Comparison of ENCODE assay signal across 29 cellular contexts in the genomic region with DNA sequence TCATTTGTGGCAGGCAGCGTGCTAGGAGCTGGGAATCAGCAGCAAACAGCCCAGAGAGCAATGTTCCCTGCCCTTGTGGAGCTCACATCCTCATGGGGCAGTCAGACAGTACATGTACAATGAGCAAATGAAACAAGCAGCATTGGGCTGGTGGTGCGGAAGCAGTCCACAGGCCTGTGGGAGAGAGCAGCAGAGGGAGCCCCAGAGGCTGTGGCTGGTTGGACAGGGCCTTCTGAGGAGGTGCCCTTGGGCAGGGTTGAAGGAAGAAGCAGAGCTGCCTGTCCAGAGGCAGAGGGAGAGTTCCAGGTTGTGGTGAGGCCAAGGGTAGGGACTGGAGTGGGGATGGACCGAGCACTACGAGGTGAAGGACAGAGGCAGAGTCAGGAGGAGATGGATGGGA. TPM values are rescaled to one million over a fixed set of nuclear protein-coding genes. Genes with fewer than 3 reads are reported as not detected.
"Had no signal": no experiment of that assay in that cellular context is flagged by ENCODE, and none has a peak within 500 bp of the region (broad histone marks: within the 10 kb centered on the region; RNA-seq: fewer than 3 reads in every experiment).

No MANE protein-coding gene starts in this region.

- H3K9me3 ChIP-seq: colonic mucosa, neutrophil, spleen, stomach, thoracic aorta, transverse colon had no signal

- H3K4me1 Mint-ChIP-seq: nephron progenitor cell had no signal

- H3K79me2 ChIP-seq: hepatocyte had no signal

- H3K4me1 ChIP-seq: colonic mucosa, spleen, stomach, transverse colon had no signal

- H3K4me3 Mint-ChIP-seq: naive thymus-derived CD4-positive, alpha-beta T cell; nephron progenitor cell had no signal

- H3K27me3 Mint-ChIP-seq: naive thymus-derived CD4-positive, alpha-beta T cell had no signal

- H3K27me3 ChIP-seq: colonic mucosa, hepatocyte, neutrophil, spleen, transverse colon had no signal

- H3K36me3 ChIP-seq: colonic mucosa, neutrophil, spleen, stomach, thoracic aorta, transverse colon had no signal

- DNase-seq: colonic mucosa; effector CD4-positive, alpha-beta T cell; foreskin melanocyte; head of caudate nucleus; kidney glomerular epithelial cell; mammary epithelial cell; naive thymus-derived CD4-positive, alpha-beta T cell; nephron progenitor cell; posterior cingulate gyrus; spleen; stimulated activated CD4-positive, alpha-beta T cell treated with anti-CD3 and anti-CD28 coated beads, Interleukin-15, amount 100 ng/mL, for 24 hours; stimulated activated CD4-positive, alpha-beta T cell treated with anti-CD3 and anti-CD28 coated beads, Interleukin-1b, Interleukin-23, amount 100 ng/mL, for 48 hours; stimulated activated CD4-positive, alpha-beta T cell treated with anti-CD3 and anti-CD28 coated beads, Interleukin-4, amount 100 ng/mL, for 24 hours; stimulated activated naive CD4-positive, alpha-beta T cell; stomach; substantia nigra; transverse colon had no signal

- H3K27ac ChIP-seq: colonic mucosa, hepatocyte, neutrophil, spleen, stomach, thoracic aorta, transverse colon had no signal

- H3K27ac Mint-ChIP-seq: nephron progenitor cell had no signal

- H3K4me2 ChIP-seq: hepatocyte had no signal

- H3K4me3 ChIP-seq: colonic mucosa, hepatocyte, spleen, stomach, thoracic aorta, transverse colon had no signal

- H3K9me3 Mint-ChIP-seq: naive thymus-derived CD4-positive, alpha-beta T cell had no signal

- ATAC-seq: naive thymus-derived CD4-positive, alpha-beta T cell; sciatic nerve had no signal

- H2AFZ ChIP-seq: hepatocyte had no signal

RNA-seq across cellular contexts. Expression of gene SAGE1, which starts 57.8 kb away (rescaled TPM):
- total RNA-seq: dermis microvascular lymphatic vessel endothelial cell; hepatocyte; lower leg skin; mammary epithelial cell; mesenteric fat pad; mononuclear cell; naive thymus-derived CD4-positive, alpha-beta T cell; osteoblast; pulmonary artery endothelial cell; sciatic nerve; skeletal muscle tissue; spleen; stomach; thoracic aorta; transverse colon; ureter had no signal

RNA-seq across cellular contexts. Expression of gene CT45A10, which starts 58.0 kb away (rescaled TPM):
- total RNA-seq: dermis microvascular lymphatic vessel endothelial cell; hepatocyte; lower leg skin; mammary epithelial cell; mesenteric fat pad; mononuclear cell; naive thymus-derived CD4-positive, alpha-beta T cell; osteoblast; pulmonary artery endothelial cell; sciatic nerve; skeletal muscle tissue; spleen; stomach; thoracic aorta; transverse colon; ureter had no signal
